ENCODE assay signal across 9 cellular contexts in the genomic region with DNA sequence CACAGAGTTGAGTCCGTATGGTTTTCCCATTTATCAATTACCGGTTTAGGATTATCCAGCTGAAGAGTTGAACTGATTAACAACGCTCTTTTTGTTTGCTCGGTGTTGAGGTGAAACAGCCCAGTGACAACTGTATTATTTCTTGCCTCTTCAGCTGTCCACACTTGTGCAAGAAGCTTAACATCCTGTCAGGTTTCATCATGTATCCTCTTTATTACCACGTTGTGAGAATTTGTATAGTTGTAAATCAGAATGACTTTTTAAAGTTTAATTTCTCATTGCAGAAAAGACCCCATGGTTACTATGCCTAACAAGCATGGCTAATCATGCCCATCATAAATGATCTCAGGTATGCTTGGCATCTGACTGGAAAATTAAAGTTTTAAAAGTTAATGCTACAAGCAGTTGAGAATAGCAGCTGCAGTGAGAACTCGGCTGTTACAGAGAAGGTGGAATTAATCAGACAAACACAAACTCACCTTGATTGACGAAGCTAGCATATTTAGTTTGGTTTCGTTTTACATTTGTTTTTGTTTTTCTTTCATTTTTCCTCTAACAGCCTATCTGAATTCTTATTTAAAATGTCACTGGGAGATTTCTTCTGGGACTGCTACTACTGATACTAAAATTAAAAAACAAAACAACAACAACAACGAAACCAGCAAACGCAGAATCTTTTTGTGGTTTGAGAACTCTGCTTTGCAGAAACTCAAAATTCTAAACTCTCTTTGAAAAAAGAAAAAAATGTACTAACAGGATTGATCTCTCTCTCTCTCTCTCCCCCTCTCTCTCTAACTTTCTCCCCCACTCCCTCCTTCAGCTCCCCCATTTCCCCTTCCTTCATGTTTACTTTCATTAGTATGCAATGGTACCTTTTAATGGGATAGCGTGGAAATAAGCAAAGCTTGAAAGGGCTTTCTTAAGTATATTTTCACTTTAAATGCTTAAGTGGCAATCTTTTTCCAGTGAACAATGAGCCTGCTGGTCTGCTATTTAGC.
DNase-seq lines count a peak whose midpoint lies in the region; ATAC-seq and TF ChIP-seq lines count a peak whose summit lies in the region.
"Had no signal": no experiment of that assay in that cellular context is flagged by ENCODE, and none has a peak within 500 bp of the region (broad histone marks: within the 10 kb centered on the region; RNA-seq: fewer than 3 reads in every experiment).

No MANE protein-coding gene starts in this region.

- no peaks in the 10 kb centered on the region for H3K36me3 ChIP-seq in lower lobe of right lung

- H3K27me3 ChIP-seq in AG04450 (ENCODE audit: control insufficient read depth, insufficient read depth, low read length) (no peaks in the 10 kb centered on the region), lower lobe of right lung (ENCODE audit: low read depth) (no peaks in the 10 kb centered on the region)

- POLR2A ChIA-PET in AG04450 (lab: Yijun Ruan, JAX): no interaction called here

- DNase-seq in AG04450 (ENCODE audit: low read depth, low spot score): no peak
- peak; percentile 28 for DNase-seq in astrocyte of the hippocampus (ENCODE audit: low read depth, low spot score)
- no peak for DNase-seq in lower lobe of right lung
- DNase-seq in NCI-H1694 treated with DMSO at 0.1 percent for 48 hours (lab: John Stamatoyannopoulos, UW): no peak
- no peak for DNase-seq in stimulated activated CD4-positive, alpha-beta T cell treated with anti-CD3 and anti-CD28 coated beads, Interleukin-4, amount 100 ng/mL, for 1 hour
- no peak for DNase-seq in HuH-7 (ENCODE audit: low spot score)
- DNase-seq: activated CD4-positive, CD25-positive, alpha-beta regulatory T cell treated with anti-CD3 and anti-CD28 coated beads, Interleukin-2, amount 50 U/mL, for 72 hours had no signal

- no peaks in the 10 kb centered on the region for H3K4me1 ChIP-seq in lower lobe of right lung

- intact Hi-C loops in lower lobe of right lung (cut with DNase I): no loop called here

- no peak for TF ChIP-seq CTCF in AG04450 (IDR thresholded peaks at IDR 0.05; ENCODE audit: low read depth, low read length)
- no peak for TF ChIP-seq CTCF in lower lobe of right lung (IDR thresholded peaks at IDR 0.05)

- CTCF ChIA-PET in AG04450 (lab: Charles Lee): interaction anchor here (0.6 kb wide), 1 partner anchor 321 kb away, joined by 9 read pairs; no protein-coding TSS in a partner anchor

- H3K9me3 ChIP-seq in AG04450 (ENCODE audit: control insufficient read depth, insufficient read depth, low read length) (no peaks in the 10 kb centered on the region), lower lobe of right lung (no peaks in the 10 kb centered on the region)

- ATAC-seq in HG03439 (IDR thresholded peaks at IDR 0.05; ENCODE audit: unreplicated experiment): peak; percentile 58
- peak in 1 of 2 donors; percentile 38 for ATAC-seq in lower lobe of right lung
- no peak for ATAC-seq in HG03521 (IDR thresholded peaks at IDR 0.05; ENCODE audit: unreplicated experiment)

- H3K4me3 ChIP-seq in AG04450 (ENCODE audit: low read depth, low read length) (peak overlapping the region; percentile 45), lower lobe of right lung (peak overlapping the region; percentile 39)

- no peak overlapping the region for H3K27ac ChIP-seq in AG04450 (ENCODE audit: low read depth, low read length)
- no peak overlapping the region for H3K27ac ChIP-seq in lower lobe of right lung
